ENCODE assay signal across 11 cellular contexts in the genomic region with DNA sequence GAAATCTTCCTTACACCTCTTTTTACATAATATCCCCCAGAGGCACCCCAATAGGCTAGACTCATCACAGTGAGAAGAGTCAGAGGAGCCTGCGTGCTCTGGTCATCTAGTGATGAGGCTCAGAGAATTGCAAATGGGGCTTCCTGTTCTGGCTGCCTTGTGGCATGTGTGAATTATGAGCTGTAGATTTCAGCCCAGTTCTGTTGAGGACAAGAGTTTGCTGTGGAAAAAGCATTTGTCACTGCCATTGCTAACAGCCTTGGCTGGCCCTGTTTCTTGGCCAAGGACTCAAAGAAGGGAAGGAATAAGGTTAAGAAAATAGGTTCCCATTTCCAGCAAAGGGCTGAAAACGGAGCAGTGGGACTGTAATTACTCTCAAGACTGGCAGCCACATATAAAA. TPM values are rescaled to one million over a fixed set of nuclear protein-coding genes. Genes with fewer than 3 reads are reported as not detected.
A peak's percentile ranks its signal among the peaks of the same experiment; 100 is the strongest.
DNase-seq lines count a peak whose midpoint lies in the region; ATAC-seq and TF ChIP-seq lines count a peak whose summit lies in the region.
"Had no signal": no experiment of that assay in that cellular context is flagged by ENCODE, and none has a peak within 500 bp of the region (broad histone marks: within the 10 kb centered on the region; RNA-seq: fewer than 3 reads in every experiment).

No MANE protein-coding gene starts in this region.

- no peak overlapping the region for H3K9ac ChIP-seq in fibroblast of lung (ENCODE audit: insufficient read depth, low read length)

- intact Hi-C loops in uterus (cut with DNase I; ENCODE audit: low total_unique reads): no loop called here
- intact Hi-C loops in activated T-helper 1 cell treated with anti-CD3 and anti-CD28 coated beads, Interleukin-12 subunit alpha, Interleukin-12 subunit beta, Interleukin-2, Interleukin-4 antibody, amounts not matched to agents 30 ng/mL and 10 ng/mL and 1 ng/mL, durations not matched to agents 14 hours and 24 hours and 36 hours (cut with micrococcal nuclease): no loop called here

- H3K27ac Mint-ChIP-seq in activated naive CD8-positive, alpha-beta T cell treated with anti-CD3 and anti-CD28 coated beads for 36 hours: peak overlapping the region; percentile 13
- H3K27ac Mint-ChIP-seq in activated naive CD8-positive, alpha-beta T cell treated with anti-CD3 and anti-CD28 coated beads, Interleukin-2, amount 50 U/mL, for 24 hours: no peak overlapping the region
- H3K27ac Mint-ChIP-seq in activated T-helper 1 cell treated with anti-CD3 and anti-CD28 coated beads, Interleukin-12 subunit alpha, Interleukin-12 subunit beta, Interleukin-2, Interleukin-4 antibody, amounts not matched to agents 30 ng/mL and 10 ng/mL and 1 ng/mL, durations not matched to agents 14 hours and 24 hours and 36 hours: no peak overlapping the region

- no peaks in the 10 kb centered on the region for H3K27me3 Mint-ChIP-seq in activated naive CD8-positive, alpha-beta T cell treated with anti-CD3 and anti-CD28 coated beads for 36 hours
- H3K27me3 Mint-ChIP-seq in activated naive CD8-positive, alpha-beta T cell treated with anti-CD3 and anti-CD28 coated beads, Interleukin-2, amount 50 U/mL, for 24 hours: no peaks in the 10 kb centered on the region
- H3K27me3 Mint-ChIP-seq in activated T-helper 1 cell treated with anti-CD3 and anti-CD28 coated beads, Interleukin-12 subunit alpha, Interleukin-12 subunit beta, Interleukin-2, Interleukin-4 antibody, amounts not matched to agents 30 ng/mL and 10 ng/mL and 1 ng/mL, durations not matched to agents 14 hours and 24 hours and 36 hours (ENCODE audit: insufficient read depth): no peaks in the 10 kb centered on the region

- H3K4me3 Mint-ChIP-seq in activated naive CD8-positive, alpha-beta T cell treated with anti-CD3 and anti-CD28 coated beads for 36 hours: no peak overlapping the region
- H3K4me3 Mint-ChIP-seq in activated naive CD8-positive, alpha-beta T cell treated with anti-CD3 and anti-CD28 coated beads, Interleukin-2, amount 50 U/mL, for 24 hours: no peak overlapping the region
- no peak overlapping the region for H3K4me3 Mint-ChIP-seq in activated T-helper 1 cell treated with anti-CD3 and anti-CD28 coated beads, Interleukin-12 subunit alpha, Interleukin-12 subunit beta, Interleukin-2, Interleukin-4 antibody, amounts not matched to agents 30 ng/mL and 10 ng/mL and 1 ng/mL, durations not matched to agents 14 hours and 24 hours and 36 hours

- no peak for TF ChIP-seq POLR2A in uterus (IDR thresholded peaks at IDR 0.05)

- ATAC-seq in activated naive CD8-positive, alpha-beta T cell treated with anti-CD3 and anti-CD28 coated beads, Interleukin-2, amount 50 U/mL, for 24 hours: no peak
- peak; percentile 55 for ATAC-seq in omental fat pad (ENCODE audit: low FRiP score)

- H3K27me3 ChIP-seq in fibroblast of lung (ENCODE audit: control insufficient read depth, insufficient read depth, low read length) (no peaks in the 10 kb centered on the region), uterus (no peaks in the 10 kb centered on the region)

- H3K79me2 ChIP-seq in fibroblast of lung (ENCODE audit: control insufficient read depth, insufficient read depth, low read length): no peaks in the 10 kb centered on the region

- peaks cover 9% of the 10 kb centered on the region for H3K4me1 Mint-ChIP-seq in activated naive CD8-positive, alpha-beta T cell treated with anti-CD3 and anti-CD28 coated beads for 36 hours
- H3K4me1 Mint-ChIP-seq in activated naive CD8-positive, alpha-beta T cell treated with anti-CD3 and anti-CD28 coated beads, Interleukin-2, amount 50 U/mL, for 24 hours: no peaks in the 10 kb centered on the region
- H3K4me1 Mint-ChIP-seq in activated T-helper 1 cell treated with anti-CD3 and anti-CD28 coated beads, Interleukin-12 subunit alpha, Interleukin-12 subunit beta, Interleukin-2, Interleukin-4 antibody, amounts not matched to agents 30 ng/mL and 10 ng/mL and 1 ng/mL, durations not matched to agents 14 hours and 24 hours and 36 hours (ENCODE audit: low read depth): no peaks in the 10 kb centered on the region

- H3K4me1 ChIP-seq in fibroblast of lung (ENCODE audit: control insufficient read depth, extremely low read depth, insufficient read depth, low read length) (no peaks in the 10 kb centered on the region), uterus (peaks cover 9% of the 10 kb centered on the region in 2 donors)

- no peaks in the 10 kb centered on the region for H3K9me3 Mint-ChIP-seq in activated naive CD8-positive, alpha-beta T cell treated with anti-CD3 and anti-CD28 coated beads for 36 hours
- no peaks in the 10 kb centered on the region for H3K9me3 Mint-ChIP-seq in activated naive CD8-positive, alpha-beta T cell treated with anti-CD3 and anti-CD28 coated beads, Interleukin-2, amount 50 U/mL, for 24 hours
- no peaks in the 10 kb centered on the region for H3K9me3 Mint-ChIP-seq in activated T-helper 1 cell treated with anti-CD3 and anti-CD28 coated beads, Interleukin-12 subunit alpha, Interleukin-12 subunit beta, Interleukin-2, Interleukin-4 antibody, amounts not matched to agents 30 ng/mL and 10 ng/mL and 1 ng/mL, durations not matched to agents 14 hours and 24 hours and 36 hours

- no peak for TF ChIP-seq CTCF in fibroblast of lung (conservative IDR thresholded peaks at IDR 0.05 in 1 of 2, IDR thresholded peaks at IDR 0.05 in 1 of 2; ENCODE audit: low read depth in 1 of 2, low read length in 2 of 2)
- TF ChIP-seq CTCF in omental fat pad (IDR thresholded peaks at IDR 0.05): no peak
- no peak for TF ChIP-seq CTCF in uterus (IDR thresholded peaks at IDR 0.05)

- H3K4me2 ChIP-seq in fibroblast of lung (ENCODE audit: extremely low read depth, insufficient read depth, low read length): no peak overlapping the region

- H3K4me3 ChIP-seq in fibroblast of lung (replicated peaks in 1 of 4; ENCODE audit: control extremely low read depth in 1 of 4, insufficient read depth in 1 of 4, low read depth in 3 of 4, low read length in 4 of 4) (no peak overlapping the region), uterus (no peak overlapping the region)
- H3K4me3 ChIP-seq: skin epidermis had no signal

- no peak for DNase-seq in activated naive CD8-positive, alpha-beta T cell treated with anti-CD3 and anti-CD28 coated beads for 36 hours
- DNase-seq in activated naive CD8-positive, alpha-beta T cell treated with anti-CD3 and anti-CD28 coated beads, Interleukin-2, amount 50 U/mL, for 24 hours: no peak
- DNase-seq in fibroblast of lung (ENCODE audit: low read depth in 2 of 2): peak; percentile 57 to 92
- DNase-seq in omental fat pad (ENCODE audit: low spot score): no peak
- DNase-seq in uterus: peak; percentile 41 to 60
- no peak for DNase-seq in SIG-M5 (lab: John Stamatoyannopoulos, UW)
- no peak for DNase-seq in activated T-helper 1 cell treated with anti-CD3 and anti-CD28 coated beads, Interleukin-12 subunit alpha, Interleukin-12 subunit beta, Interleukin-2, Interleukin-4 antibody, amounts not matched to agents 30 ng/mL and 10 ng/mL and 1 ng/mL, durations not matched to agents 14 hours and 24 hours and 36 hours (ENCODE audit: low spot score)
- no peak for DNase-seq in LoVo (ENCODE audit: low spot score)
- DNase-seq: NCI-H2227 treated with DMSO at 0.1 percent for 48 hours had no signal

- H3K36me3 Mint-ChIP-seq in activated naive CD8-positive, alpha-beta T cell treated with anti-CD3 and anti-CD28 coated beads for 36 hours: peaks cover 76% of the 10 kb centered on the region
- H3K36me3 Mint-ChIP-seq in activated naive CD8-positive, alpha-beta T cell treated with anti-CD3 and anti-CD28 coated beads, Interleukin-2, amount 50 U/mL, for 24 hours (ENCODE audit: low read depth): peaks cover 78% of the 10 kb centered on the region
- H3K36me3 Mint-ChIP-seq in activated T-helper 1 cell treated with anti-CD3 and anti-CD28 coated beads, Interleukin-12 subunit alpha, Interleukin-12 subunit beta, Interleukin-2, Interleukin-4 antibody, amounts not matched to agents 30 ng/mL and 10 ng/mL and 1 ng/mL, durations not matched to agents 14 hours and 24 hours and 36 hours (ENCODE audit: low read depth): peaks cover 52% of the 10 kb centered on the region

- no peak overlapping the region for H2AFZ ChIP-seq in fibroblast of lung (ENCODE audit: low read length)

- peak overlapping the region; percentile 56 for H3K27ac ChIP-seq in fibroblast of lung (ENCODE audit: insufficient read depth, low read length)
- peak overlapping the region; percentile 79 to 92 for H3K27ac ChIP-seq in uterus

- no peaks in the 10 kb centered on the region for H4K20me1 ChIP-seq in fibroblast of lung (ENCODE audit: control insufficient read depth, extremely low read depth, insufficient read depth, low read length)

- H3K9me3 ChIP-seq in fibroblast of lung (ENCODE audit: control insufficient read depth, insufficient read depth, low read depth, low read length): no peaks in the 10 kb centered on the region
- no peaks in the 10 kb centered on the region for H3K9me3 ChIP-seq in uterus

- peaks cover 12% of the 10 kb centered on the region for H3K36me3 ChIP-seq in fibroblast of lung (ENCODE audit: control insufficient read depth, insufficient read depth, low read length)
- H3K36me3 ChIP-seq in uterus: no peaks in the 10 kb centered on the region

RNA-seq across cellular contexts. Expression of a gene that starts 30.7 kb away (rescaled TPM):
- total RNA-seq in activated naive CD8-positive, alpha-beta T cell treated with anti-CD3 and anti-CD28 coated beads for 36 hours: not detected
- total RNA-seq in fibroblast of lung: 0.17 and 0.26 TPM in 2 replicates
- polyA plus RNA-seq in fibroblast of lung: not detected in 2 replicates
- polyA plus RNA-seq in fibroblast of lung (2012): not detected in 2 replicates
- 0.90 TPM in 1 of 2 replicates, not detected in the other for polyA minus RNA-seq in fibroblast of lung (ENCODE audit: low replicate concordance)
- 100 to 1,000 TPM in 1 of 4 donors, 10 to 100 TPM in 2, 1 to 10 TPM in 1; 6.5 to 162 (median 41.3) TPM for total RNA-seq in omental fat pad
- not detected for total RNA-seq in uterus
- not detected in 2 replicates for total RNA-seq in activated T-helper 1 cell treated with anti-CD3 and anti-CD28 coated beads, Interleukin-12 subunit alpha, Interleukin-12 subunit beta, Interleukin-2, Interleukin-4 antibody, amounts not matched to agents 30 ng/mL and 10 ng/mL and 1 ng/mL, durations not matched to agents 14 hours and 24 hours and 36 hours
- total RNA-seq: MCF 10A had no signal

RNA-seq across cellular contexts. Expression of a gene that starts 50.5 kb away (rescaled TPM):
- total RNA-seq in activated naive CD8-positive, alpha-beta T cell treated with anti-CD3 and anti-CD28 coated beads for 36 hours: 10 to 100 TPM; 36.3 to 38.5 TPM
- total RNA-seq in fibroblast of lung: 3.1 and 4.0 TPM in 2 replicates
- polyA plus RNA-seq in fibroblast of lung: 7.6 and 15.5 TPM in 2 replicates
- polyA plus RNA-seq in fibroblast of lung (2012): 6.4 and 14.3 TPM in 2 replicates
- 0.22 TPM in 1 of 2 replicates, not detected in the other for polyA minus RNA-seq in fibroblast of lung (ENCODE audit: low replicate concordance)
- total RNA-seq in omental fat pad: 1 to 10 TPM; 3.5 to 5.3 (median 4.1) TPM
- 10 to 100 TPM in 2 of 4 donors, 1 to 10 TPM in 2; 2.4 to 25.6 (median 12.2) TPM for total RNA-seq in uterus
- 26.8 and 27.5 TPM in 2 replicates for total RNA-seq in activated T-helper 1 cell treated with anti-CD3 and anti-CD28 coated beads, Interleukin-12 subunit alpha, Interleukin-12 subunit beta, Interleukin-2, Interleukin-4 antibody, amounts not matched to agents 30 ng/mL and 10 ng/mL and 1 ng/mL, durations not matched to agents 14 hours and 24 hours and 36 hours

Comparison
In these comparisons a context has a peak if more than half of its experiments do, and no peak if none do; other contexts are left out.
1. DNase-seq: peak in fibroblast of lung (2 of 2) and uterus (2 of 2); none in activated naive CD8-positive, alpha-beta T cell treated with anti-CD3 and anti-CD28 coated beads for 36 hours (single experiment), activated naive CD8-positive, alpha-beta T cell treated with anti-CD3 and anti-CD28 coated beads, Interleukin-2, amount 50 U/mL, for 24 hours (single experiment), omental fat pad (single experiment), SIG-M5 (single experiment), activated T-helper 1 cell treated with anti-CD3 and anti-CD28 coated beads, Interleukin-12 subunit alpha, Interleukin-12 subunit beta, Interleukin-2, Interleukin-4 antibody, amounts not matched to agents 30 ng/mL and 10 ng/mL and 1 ng/mL, durations not matched to agents 14 hours and 24 hours and 36 hours (single experiment) and LoVo (single experiment).